ENCODE assay signal across 2 cellular contexts in genomic region chr4:52260507-52261302, GRCh38.
TF ChIP-seq lines count a peak whose summit lies in the region.

No MANE protein-coding gene starts in this region.

TF ChIP-seq in HepG2, 621 proteins besides CTCF, POLR2A, EP300 and RAD21:
- TF ChIP-seq AHDC1 (CRISPR knock-in tag; IDR thresholded peaks at IDR 0.05; ENCODE audit: borderline replicate concordance) (no peak), ZSCAN9 (CRISPR knock-in tag; IDR thresholded peaks at IDR 0.05; ENCODE audit: borderline replicate concordance) (no peak), ZNF468 (CRISPR knock-in tag; IDR thresholded peaks at IDR 0.05) (no peak), RXRA (CRISPR knock-in tag; IDR thresholded peaks at IDR 0.05) (no peak), SIX4 (CRISPR knock-in tag; IDR thresholded peaks at IDR 0.05) (no peak)
TF ChIP-seq in HepG2: peak in this region for 0.

TF ChIP-seq in GM12878, 131 proteins besides CTCF, POLR2A, EP300 and RAD21:
- TF ChIP-seq ZZZ3 (IDR thresholded peaks at IDR 0.05; ENCODE audit: control insufficient read depth, insufficient read length, low read depth), result no peak
- peak; percentile 30; the same call in 1 of the 2 replicates for TF ChIP-seq SPI1 (IDR thresholded peaks at IDR 0.05; ENCODE audit: borderline replicate concordance, insufficient read depth, low read depth, low read length)
TF ChIP-seq in GM12878: peak in this region for 1.
